10 cellular contexts compared by ENCODE assay signal in genomic region chr14:101933209-101933608, GRCh38.
"Had no signal": no experiment of that assay in that cellular context is flagged by ENCODE, and none has a peak within 500 bp of the region (broad histone marks: within the 10 kb centered on the region; RNA-seq: fewer than 3 reads in every experiment).

No MANE protein-coding gene starts in this region.

- DNase-seq: activated CD4-positive, alpha-beta memory T cell treated with anti-CD3 and anti-CD28 coated beads for 36 hours; activated CD4-positive, alpha-beta T cell treated with anti-CD3 and anti-CD28 coated beads for 1 hour; dermis blood vessel endothelial cell; endodermal cell; hippocampal formation; midbrain; small intestine; stimulated activated naive CD4-positive, alpha-beta T cell treated with Interleukin-2 at 50 U/mL for 16 hours; T-helper 9 cell had no signal

- H3K27ac ChIP-seq: upper lobe of left lung had no signal

- H3K9me3 ChIP-seq: upper lobe of left lung had no signal

- H3K27me3 ChIP-seq: upper lobe of left lung had no signal

- H3K4me3 ChIP-seq: upper lobe of left lung had no signal
